33 cellular contexts compared by ENCODE assay signal in the genomic region with DNA sequence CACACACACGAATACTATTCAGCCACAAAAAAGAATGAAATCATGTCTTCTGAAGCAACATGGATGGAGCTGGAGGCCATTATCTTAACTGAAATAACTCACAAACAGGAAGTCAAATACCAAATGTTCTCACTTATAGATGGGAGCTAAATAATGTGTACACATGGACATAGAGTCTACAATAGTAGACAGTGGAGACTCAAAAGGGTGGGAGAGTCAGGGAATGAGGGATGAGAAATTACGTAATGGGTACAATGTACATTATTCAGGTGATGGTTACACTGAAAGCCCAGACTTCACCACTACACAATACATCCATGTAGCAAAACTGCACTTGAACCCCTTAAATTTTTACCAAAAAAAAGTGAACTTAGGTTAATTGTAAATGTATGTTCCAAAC.
"Had no signal": no experiment of that assay in that cellular context is flagged by ENCODE, and none has a peak within 500 bp of the region (broad histone marks: within the 10 kb centered on the region; RNA-seq: fewer than 3 reads in every experiment).

No MANE protein-coding gene starts in this region.

- H3K4me1 ChIP-seq: adrenal gland, ascending aorta, body of pancreas, breast epithelium had no signal

- H3K36me3 ChIP-seq: adrenal gland, brain microvascular endothelial cell, breast epithelium had no signal

- H3K4me3 ChIP-seq: adrenal gland, ascending aorta, body of pancreas, breast epithelium, cardiac muscle cell had no signal

- H3K27me3 ChIP-seq: adrenal gland, ascending aorta, body of pancreas, brain microvascular endothelial cell, breast epithelium, cardiac muscle cell had no signal

- H3K9me3 ChIP-seq: adrenal gland, ascending aorta, body of pancreas, breast epithelium had no signal

- H3K27ac ChIP-seq: adrenal gland, ascending aorta, body of pancreas, brain microvascular endothelial cell, breast epithelium, cardiac muscle cell had no signal

- DNase-seq: activated effector memory CD4-positive, alpha-beta T cell treated with anti-CD3 and anti-CD28 coated beads, Interleukin-2, amount 50 U/mL, for 16 hours; activated effector memory CD4-positive, alpha-beta T cell treated with Interleukin-2 at 50 U/mL for 16 hours; activated gamma-delta T cell; activated gamma-delta T cell treated with Interleukin-2 at 50 U/mL for 16 hours; activated naive CD4-positive, alpha-beta T cell; activated naive CD4-positive, alpha-beta T cell treated with anti-CD3 and anti-CD28 coated beads for 36 hours; activated naive CD4-positive, alpha-beta T cell treated with anti-CD3 and anti-CD28 coated beads, Interleukin-2, amount 10 ng/mL, durations not matched to agents 7 days and 5 days; activated naive CD4-positive, alpha-beta T cell treated with anti-CD3 and anti-CD28 coated beads, Interleukin-2, amount 50 U/mL, for 16 hours; activated naive CD4-positive, alpha-beta T cell treated with Interleukin-2 at 50 U/mL for 16 hours; activated naive CD8-positive, alpha-beta T cell treated with anti-CD3 and anti-CD28 coated beads for 36 hours; activated naive CD8-positive, alpha-beta T cell treated with anti-CD3 and anti-CD28 coated beads, Interleukin-2, amount 10 ng/mL, durations not matched to agents 7 days and 5 days; activated naive CD8-positive, alpha-beta T cell treated with anti-CD3 and anti-CD28 coated beads, Interleukin-2, amount 50 U/mL, for 24 hours; activated T-cell treated with anti-CD3 and anti-CD28 coated beads, Interleukin-2, amount 50 U/mL, for 24 hours; activated T-cell treated with anti-CD3 and anti-CD28 coated beads, Interleukin-2, amount 50 U/mL, for 4 hours; activated T-cell treated with anti-CD3 and anti-CD28 coated beads, Interleukin-2, amount 50 U/mL, for 48 hours; activated T-cell treated with anti-CD3 and anti-CD28 coated beads, Interleukin-2, amount 50 U/mL, for 72 hours; adrenal gland; amniotic stem cell; amygdala; anterior cingulate cortex; aorta; body of pancreas; brain microvascular endothelial cell; caudate nucleus; central memory CD4-positive, alpha-beta T cell; cerebellar nuclear complex had no signal

- ATAC-seq: activated naive CD4-positive, alpha-beta T cell treated with anti-CD3 and anti-CD28 coated beads, Interleukin-2, amount 50 U/mL, for 72 hours; activated naive CD8-positive, alpha-beta T cell treated with anti-CD3 and anti-CD28 coated beads, Interleukin-2, amount 50 U/mL, for 24 hours; activated T-cell treated with anti-CD3 and anti-CD28 coated beads, Interleukin-2, amount 50 U/mL, for 4 hours; activated T-cell treated with anti-CD3 and anti-CD28 coated beads, Interleukin-2, amount 50 U/mL, for 72 hours; activated T-helper 17 cell treated with anti-CD3 and anti-CD28 coated beads, Interleukin-2, amount 50 U/mL, for 72 hours; body of pancreas had no signal

- FAIRE-seq: astrocyte, bronchial epithelial cell had no signal
